Comparison of ENCODE assay signal across 1 cellular context in genomic region chr2:152740743-152741328, GRCh38.
TF ChIP-seq lines count a peak whose summit lies in the region.

No MANE protein-coding gene starts in this region.

TF ChIP-seq in HepG2, 621 proteins besides CTCF, POLR2A, EP300 and RAD21 (continued from another document):
- TF ChIP-seq ARID3A (IDR thresholded peaks at IDR 0.05; ENCODE audit: low read depth, low read length), result peak; percentile 94
- peak; percentile 75 for TF ChIP-seq SMC3 (IDR thresholded peaks at IDR 0.05; ENCODE audit: low read length)
- TF ChIP-seq GATA4 (IDR thresholded peaks at IDR 0.05; ENCODE audit: borderline replicate concordance, low read depth), result no peak
- no peak for TF ChIP-seq SKI (IDR thresholded peaks at IDR 0.05; ENCODE audit: partially characterized antibody)
- no peak for TF ChIP-seq BHLHE40 (IDR thresholded peaks at IDR 0.05; ENCODE audit: low read length)
- TF ChIP-seq, protein P1, sequence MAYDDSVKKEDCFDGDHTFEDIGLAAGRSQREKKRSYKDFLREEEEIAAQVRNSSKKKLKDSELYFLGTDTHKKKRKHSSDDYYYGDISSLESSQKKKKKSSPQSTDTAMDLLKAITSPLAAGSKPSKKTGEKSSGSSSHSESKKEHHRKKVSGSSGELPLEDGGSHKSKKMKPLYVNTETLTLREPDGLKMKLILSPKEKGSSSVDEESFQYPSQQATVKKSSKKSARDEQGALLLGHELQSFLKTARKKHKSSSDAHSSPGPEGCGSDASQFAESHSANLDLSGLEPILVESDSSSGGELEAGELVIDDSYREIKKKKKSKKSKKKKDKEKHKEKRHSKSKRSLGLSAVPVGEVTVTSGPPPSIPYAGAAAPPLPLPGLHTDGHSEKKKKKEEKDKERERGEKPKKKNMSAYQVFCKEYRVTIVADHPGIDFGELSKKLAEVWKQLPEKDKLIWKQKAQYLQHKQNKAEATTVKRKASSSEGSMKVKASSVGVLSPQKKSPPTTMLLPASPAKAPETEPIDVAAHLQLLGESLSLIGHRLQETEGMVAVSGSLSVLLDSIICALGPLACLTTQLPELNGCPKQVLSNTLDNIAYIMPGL (CRISPR knock-in tag; IDR thresholded peaks at IDR 0.05; ENCODE audit: borderline replicate concordance in 1 of 2, low read depth in 1 of 2), result peak in 1 of 2 experiments; percentile 45; a peak in 1 of 4 replicates
- TF ChIP-seq RBFOX2 (IDR thresholded peaks at IDR 0.05; ENCODE audit: low read depth, low read length), result no peak
- TF ChIP-seq REPIN1 (CRISPR knock-in tag; IDR thresholded peaks at IDR 0.05; ENCODE audit: borderline replicate concordance, low read depth), result no peak
- TF ChIP-seq KAT8 (CRISPR knock-in tag; IDR thresholded peaks at IDR 0.05), result 0 out of 2 replicates have a peak, but pooled peaks have one; percentile 34
- TF ChIP-seq SKIL (CRISPR knock-in tag; IDR thresholded peaks at IDR 0.05; ENCODE audit: borderline replicate concordance), result no peak
- TF ChIP-seq ZGPAT (CRISPR knock-in tag; IDR thresholded peaks at IDR 0.05), result peak; percentile 21; the same call in 1 of the 2 replicates
- TF ChIP-seq UBTF (CRISPR knock-in tag; IDR thresholded peaks at IDR 0.05), result no peak
- TF ChIP-seq, protein P2, sequence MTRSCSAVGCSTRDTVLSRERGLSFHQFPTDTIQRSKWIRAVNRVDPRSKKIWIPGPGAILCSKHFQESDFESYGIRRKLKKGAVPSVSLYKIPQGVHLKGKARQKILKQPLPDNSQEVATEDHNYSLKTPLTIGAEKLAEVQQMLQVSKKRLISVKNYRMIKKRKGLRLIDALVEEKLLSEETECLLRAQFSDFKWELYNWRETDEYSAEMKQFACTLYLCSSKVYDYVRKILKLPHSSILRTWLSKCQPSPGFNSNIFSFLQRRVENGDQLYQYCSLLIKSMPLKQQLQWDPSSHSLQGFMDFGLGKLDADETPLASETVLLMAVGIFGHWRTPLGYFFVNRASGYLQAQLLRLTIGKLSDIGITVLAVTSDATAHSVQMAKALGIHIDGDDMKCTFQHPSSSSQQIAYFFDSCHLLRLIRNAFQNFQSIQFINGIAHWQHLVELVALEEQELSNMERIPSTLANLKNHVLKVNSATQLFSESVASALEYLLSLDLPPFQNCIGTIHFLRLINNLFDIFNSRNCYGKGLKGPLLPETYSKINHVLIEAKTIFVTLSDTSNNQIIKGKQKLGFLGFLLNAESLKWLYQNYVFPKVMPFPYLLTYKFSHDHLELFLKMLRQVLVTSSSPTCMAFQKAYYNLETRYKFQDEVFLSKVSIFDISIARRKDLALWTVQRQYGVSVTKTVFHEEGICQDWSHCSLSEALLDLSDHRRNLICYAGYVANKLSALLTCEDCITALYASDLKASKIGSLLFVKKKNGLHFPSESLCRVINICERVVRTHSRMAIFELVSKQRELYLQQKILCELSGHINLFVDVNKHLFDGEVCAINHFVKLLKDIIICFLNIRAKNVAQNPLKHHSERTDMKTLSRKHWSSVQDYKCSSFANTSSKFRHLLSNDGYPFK (CRISPR knock-in tag; IDR thresholded peaks at IDR 0.05; ENCODE audit: borderline replicate concordance), result no peak
- TF ChIP-seq THYN1 (CRISPR knock-in tag; IDR thresholded peaks at IDR 0.05; ENCODE audit: borderline replicate concordance, low read depth), result peak; percentile 27; the same call in 1 of the 2 replicates
- TF ChIP-seq, protein P3, sequence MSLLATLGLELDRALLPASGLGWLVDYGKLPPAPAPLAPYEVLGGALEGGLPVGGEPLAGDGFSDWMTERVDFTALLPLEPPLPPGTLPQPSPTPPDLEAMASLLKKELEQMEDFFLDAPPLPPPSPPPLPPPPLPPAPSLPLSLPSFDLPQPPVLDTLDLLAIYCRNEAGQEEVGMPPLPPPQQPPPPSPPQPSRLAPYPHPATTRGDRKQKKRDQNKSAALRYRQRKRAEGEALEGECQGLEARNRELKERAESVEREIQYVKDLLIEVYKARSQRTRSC (CRISPR knock-in tag; IDR thresholded peaks at IDR 0.05; ENCODE audit: low read depth), result no peak
- no peak for TF ChIP-seq ZNF724P (CRISPR knock-in tag; IDR thresholded peaks at IDR 0.05; ENCODE audit: borderline replicate concordance)
- TF ChIP-seq STAG1 (CRISPR knock-in tag; IDR thresholded peaks at IDR 0.05), result peak; percentile 65
- peak in 1 of 2 experiments; percentile 38; a peak in 1 of 4 replicates for TF ChIP-seq KLF16 (CRISPR knock-in tag; IDR thresholded peaks at IDR 0.05)
- TF ChIP-seq, protein P4, sequence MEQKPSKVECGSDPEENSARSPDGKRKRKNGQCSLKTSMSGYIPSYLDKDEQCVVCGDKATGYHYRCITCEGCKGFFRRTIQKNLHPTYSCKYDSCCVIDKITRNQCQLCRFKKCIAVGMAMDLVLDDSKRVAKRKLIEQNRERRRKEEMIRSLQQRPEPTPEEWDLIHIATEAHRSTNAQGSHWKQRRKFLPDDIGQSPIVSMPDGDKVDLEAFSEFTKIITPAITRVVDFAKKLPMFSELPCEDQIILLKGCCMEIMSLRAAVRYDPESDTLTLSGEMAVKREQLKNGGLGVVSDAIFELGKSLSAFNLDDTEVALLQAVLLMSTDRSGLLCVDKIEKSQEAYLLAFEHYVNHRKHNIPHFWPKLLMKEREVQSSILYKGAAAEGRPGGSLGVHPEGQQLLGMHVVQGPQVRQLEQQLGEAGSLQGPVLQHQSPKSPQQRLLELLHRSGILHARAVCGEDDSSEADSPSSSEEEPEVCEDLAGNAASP (CRISPR knock-in tag; IDR thresholded peaks at IDR 0.05; ENCODE audit: borderline replicate concordance), result 0 out of 2 replicates have a peak, but pooled peaks have one; percentile 22
- 0 out of 2 replicates have a peak, but pooled peaks have one; percentile 45 for TF ChIP-seq MIXL1 (CRISPR knock-in tag; IDR thresholded peaks at IDR 0.05)
- TF ChIP-seq ZNF547 (CRISPR knock-in tag; IDR thresholded peaks at IDR 0.05), result no peak
- 0 out of 2 replicates have a peak, but pooled peaks have one; percentile 30 for TF ChIP-seq NFIC (IDR thresholded peaks at IDR 0.05; ENCODE audit: low read length)
- no peak for TF ChIP-seq SMAD9 (CRISPR knock-in tag; IDR thresholded peaks at IDR 0.05)
- TF ChIP-seq PBX3 (CRISPR knock-in tag; IDR thresholded peaks at IDR 0.05; ENCODE audit: borderline replicate concordance), result no peak
- TF ChIP-seq, protein P5, sequence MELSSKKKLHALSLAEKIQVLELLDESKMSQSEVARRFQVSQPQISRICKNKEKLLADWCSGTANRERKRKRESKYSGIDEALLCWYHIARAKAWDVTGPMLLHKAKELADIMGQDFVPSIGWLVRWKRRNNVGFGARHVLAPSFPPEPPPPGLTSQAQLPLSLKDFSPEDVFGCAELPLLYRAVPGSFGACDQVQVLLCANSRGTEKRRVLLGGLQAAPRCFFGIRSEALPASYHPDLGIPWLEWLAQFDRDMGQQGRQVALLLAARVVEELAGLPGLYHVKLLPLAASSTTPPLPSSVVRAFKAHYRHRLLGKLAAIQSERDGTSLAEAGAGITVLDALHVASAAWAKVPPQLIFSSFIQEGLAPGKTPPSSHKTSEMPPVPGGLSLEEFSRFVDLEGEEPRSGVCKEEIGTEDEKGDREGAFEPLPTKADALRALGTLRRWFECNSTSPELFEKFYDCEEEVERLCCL (CRISPR knock-in tag; IDR thresholded peaks at IDR 0.05; ENCODE audit: borderline replicate concordance), result no peak
